8 cellular contexts compared by ENCODE assay signal in the genomic region with DNA sequence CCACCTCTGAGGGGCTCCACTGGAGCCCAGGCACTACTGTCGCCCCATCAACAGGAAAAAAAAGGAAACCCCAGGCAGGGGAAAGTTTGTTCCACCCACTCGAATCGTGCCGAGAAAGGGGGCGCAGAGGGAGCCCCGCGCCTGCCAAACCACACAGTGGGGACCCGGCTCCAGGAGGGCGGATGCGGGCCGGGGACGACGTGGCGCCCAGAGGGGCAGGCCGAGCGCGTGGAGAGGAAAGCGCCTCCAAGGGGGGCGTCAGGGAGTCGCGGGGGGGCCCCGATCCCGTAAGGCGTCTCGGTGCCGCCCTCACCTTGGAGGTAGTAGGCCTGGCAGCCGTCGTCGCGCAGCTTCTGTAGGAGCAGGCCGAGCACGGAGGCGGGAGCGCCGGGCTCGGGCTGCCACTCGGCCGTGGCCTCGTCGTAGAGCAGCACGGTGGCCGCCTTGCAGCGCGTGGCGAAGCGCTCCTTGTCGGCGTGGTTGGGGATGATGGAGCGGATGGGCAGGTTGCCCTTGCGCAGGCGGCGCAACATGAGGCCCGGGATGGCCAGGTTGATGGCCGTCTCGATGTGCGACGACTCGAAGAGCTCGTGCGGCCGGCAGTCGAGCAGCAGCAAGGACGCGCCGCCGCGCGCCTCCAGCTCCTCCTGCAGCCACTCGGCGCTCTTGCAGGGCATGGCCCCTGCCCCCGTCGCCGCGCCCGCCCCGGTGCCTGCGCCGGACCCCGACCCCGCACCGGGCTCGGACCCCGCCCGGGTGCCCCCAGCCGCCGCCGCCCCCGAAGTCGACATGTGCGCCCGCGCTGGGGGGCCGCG. TPM values are rescaled to one million over a fixed set of nuclear protein-coding genes. Genes with fewer than 3 reads are reported as not detected.
DNase-seq lines count a peak whose midpoint lies in the region; ATAC-seq and TF ChIP-seq lines count a peak whose summit lies in the region.

No MANE protein-coding gene starts in this region.

- H3K27me3 ChIP-seq in HUES64 (ENCODE audit: insufficient read depth, low read length) (peaks cover 7% of the 10 kb centered on the region), lung (ENCODE audit: control insufficient read depth, insufficient read depth) (no peaks in the 10 kb centered on the region)

- WGBS in HUES64, result 1% methylated on average over 94 of the region's 94 CpGs
- WGBS in lung, 2 donors, result 1% methylated on average over 78 to 94 of the region's 94 CpGs

- peaks cover 3% of the 10 kb centered on the region for H3K27me3 Mint-ChIP-seq in dendritic cell treated with granulocyte-macrophage colony-stimulating factor and Interleukin-4, amounts not matched to agents 40 ng/mL and 50 ng/mL, for 4 days
- no peaks in the 10 kb centered on the region for H3K27me3 Mint-ChIP-seq in stimulated activated naive B cell treated with anti-CD40 and anti-IgM and Interleukin-4, amounts not matched to agents 10 μg/mL and 1 μg/mL and 100 μg/mL, for 72 hours

- H3K9me3 ChIP-seq in HUES64 (ENCODE audit: insufficient read depth, low read depth, low read length) (no peaks in the 10 kb centered on the region), lung (ENCODE audit: control insufficient read depth in 2 of 2, insufficient read depth in 1 of 2, low read length in 1 of 2) (no peaks in the 10 kb centered on the region)

- H3K4me3 Mint-ChIP-seq in dendritic cell treated with granulocyte-macrophage colony-stimulating factor and Interleukin-4, amounts not matched to agents 40 ng/mL and 50 ng/mL, for 4 days, result peak overlapping the region; percentile 86
- peak overlapping the region; percentile 87 to 88 for H3K4me3 Mint-ChIP-seq in stimulated activated naive B cell treated with anti-CD40 and anti-IgM and Interleukin-4, amounts not matched to agents 10 μg/mL and 1 μg/mL and 100 μg/mL, for 72 hours

- H3K4me1 ChIP-seq in HUES64 (ENCODE audit: insufficient read depth, low read length) (peaks cover 12% of the 10 kb centered on the region; the same call in 1 of the 2 replicates), lung (ENCODE audit: control insufficient read depth in 2 of 2, insufficient read depth in 2 of 2, low read length in 2 of 2) (peaks cover 0 to 40% of the 10 kb centered on the region in 2 donors)

- DNase-seq in lung (ENCODE audit: low spot score) (no peak), Ammon's horn (ENCODE audit: low spot score) (no peak)
- DNase-seq in stimulated activated naive B cell treated with anti-CD40 and anti-IgM and Interleukin-4, amounts not matched to agents 10 μg/mL and 1 μg/mL and 100 μg/mL, for 72 hours, result peak; percentile 48

- H3K9ac ChIP-seq in HUES64 (ENCODE audit: low read depth, low read length), result peak overlapping the region; percentile 46

- peaks cover 52% of the 10 kb centered on the region for H3K36me3 Mint-ChIP-seq in dendritic cell treated with granulocyte-macrophage colony-stimulating factor and Interleukin-4, amounts not matched to agents 40 ng/mL and 50 ng/mL, for 4 days (ENCODE audit: low read depth)
- H3K36me3 Mint-ChIP-seq in stimulated activated naive B cell treated with anti-CD40 and anti-IgM and Interleukin-4, amounts not matched to agents 10 μg/mL and 1 μg/mL and 100 μg/mL, for 72 hours, result peaks cover 14 to 23% of the 10 kb centered on the region in 2 donors

- ATAC-seq in GM19324 (IDR thresholded peaks at IDR 0.05; ENCODE audit: low FRiP score, unreplicated experiment) (peak; percentile 21), lung (ENCODE audit: insufficient read depth, low FRiP score) (no peak)
- peak; percentile 5 to 9 for ATAC-seq in activated CD4-positive, CD25-positive, alpha-beta regulatory T cell treated with anti-CD3 and anti-CD28 coated beads, Interleukin-2, amount 50 U/mL, for 24 hours
- ATAC-seq in stimulated activated naive B cell treated with anti-CD40 and anti-IgM and Interleukin-4, amounts not matched to agents 10 μg/mL and 1 μg/mL and 100 μg/mL, for 72 hours (replicated peaks), result peak; percentile 21 to 33

- H3K27ac Mint-ChIP-seq in dendritic cell treated with granulocyte-macrophage colony-stimulating factor and Interleukin-4, amounts not matched to agents 40 ng/mL and 50 ng/mL, for 4 days, result peak overlapping the region; percentile 87
- H3K27ac Mint-ChIP-seq in stimulated activated naive B cell treated with anti-CD40 and anti-IgM and Interleukin-4, amounts not matched to agents 10 μg/mL and 1 μg/mL and 100 μg/mL, for 72 hours, result peak overlapping the region; percentile 94

- H3K36me3 ChIP-seq in HUES64 (ENCODE audit: insufficient read depth, low read length) (peaks cover 22% of the 10 kb centered on the region), lung (ENCODE audit: control insufficient read depth in 2 of 2, insufficient read depth in 2 of 2, low read length in 2 of 2) (peaks cover under 1 to 20% of the 10 kb centered on the region in 2 donors)

- TF ChIP-seq CTCF in C4-2B (conservative IDR thresholded peaks at IDR 0.05), result peak; percentile 23; the same call in 1 of the 2 replicates
- no peak for TF ChIP-seq CTCF in lung (IDR thresholded peaks at IDR 0.05; ENCODE audit: control extremely low read depth, extremely low read depth)

- peak overlapping the region; percentile 61 for H3K4me3 ChIP-seq in HUES64 (ENCODE audit: low read length)
- peak overlapping the region; percentile 78 for H3K4me3 ChIP-seq in lung

- intact Hi-C loops in dendritic cell treated with granulocyte-macrophage colony-stimulating factor and Interleukin-4, amounts not matched to agents 40 ng/mL and 50 ng/mL, for 4 days (cut with micrococcal nuclease), result loop anchor here (1.0 to 5.0 kb wide), 2 partner anchors 66 to 113 kb away; a partner anchor contains a TSS

- no peaks in the 10 kb centered on the region for H3K9me3 Mint-ChIP-seq in dendritic cell treated with granulocyte-macrophage colony-stimulating factor and Interleukin-4, amounts not matched to agents 40 ng/mL and 50 ng/mL, for 4 days
- no peaks in the 10 kb centered on the region for H3K9me3 Mint-ChIP-seq in stimulated activated naive B cell treated with anti-CD40 and anti-IgM and Interleukin-4, amounts not matched to agents 10 μg/mL and 1 μg/mL and 100 μg/mL, for 72 hours

- H3K4me1 Mint-ChIP-seq in dendritic cell treated with granulocyte-macrophage colony-stimulating factor and Interleukin-4, amounts not matched to agents 40 ng/mL and 50 ng/mL, for 4 days (ENCODE audit: low read depth), result peaks cover 78% of the 10 kb centered on the region
- peaks cover 48 to 68% of the 10 kb centered on the region in 2 donors for H3K4me1 Mint-ChIP-seq in stimulated activated naive B cell treated with anti-CD40 and anti-IgM and Interleukin-4, amounts not matched to agents 10 μg/mL and 1 μg/mL and 100 μg/mL, for 72 hours

- H3K27ac ChIP-seq in C4-2B (peak overlapping the region; percentile 82), HUES64 (ENCODE audit: low read depth, low read length) (no peak overlapping the region), lung (ENCODE audit: low read depth in 1 of 2, low read length in 1 of 2) (peak overlapping the region; percentile 89 to 91)

RNA-seq across cellular contexts. Expression of a gene that starts 0.6 kb away (rescaled TPM):
- 9.9 TPM for polyA plus RNA-seq in HUES64 (2013, experiment 1 of 2)
- 9.1 TPM for polyA plus RNA-seq in HUES64 (2013, experiment 2 of 2)
- total RNA-seq in lung, result 10 to 100 TPM; 16.5 to 36.2 TPM
- polyA plus RNA-seq in lung, result 10 to 100 TPM; 10.2 to 25.2 TPM
